Comparison of ENCODE assay signal across 8 cellular contexts in the genomic region with DNA sequence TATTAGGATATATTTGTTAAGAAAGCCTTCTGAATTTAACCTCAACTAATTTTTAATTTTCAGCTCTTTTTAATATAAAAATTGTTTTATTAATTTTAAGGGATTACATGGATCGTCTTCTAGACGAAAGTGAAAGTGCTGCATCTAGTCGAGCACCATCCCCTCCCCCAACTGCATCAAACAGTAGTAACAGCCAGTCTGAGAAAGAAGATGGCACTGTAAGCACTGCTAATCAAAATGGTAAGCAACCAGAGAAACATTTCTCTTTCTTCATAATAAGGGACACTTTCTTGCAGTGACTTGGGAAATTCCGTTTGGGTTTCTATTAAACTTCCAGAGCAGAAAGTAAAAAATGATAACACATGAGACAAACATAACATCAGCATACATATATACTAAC. TPM values are rescaled to one million over a fixed set of nuclear protein-coding genes. Genes with fewer than 3 reads are reported as not detected.
A peak's percentile ranks its signal among the peaks of the same experiment; 100 is the strongest.
DNase-seq lines count a peak whose midpoint lies in the region; ATAC-seq lines count a peak whose summit lies in the region.

No MANE protein-coding gene starts in this region.

- intact Hi-C loops in CD4-positive, alpha-beta memory T cell (cut with micrococcal nuclease) = loop anchor here (2.0 to 5.0 kb wide), 4 partner anchors 19 to 521 kb away; no protein-coding TSS in a partner anchor
- intact Hi-C loops in posterior cingulate gyrus (cut with DNase I) = loop anchor here (10.0 kb wide), 1 partner anchor 47 kb away; no protein-coding TSS in a partner anchor

- H3K4me3 Mint-ChIP-seq in CD4-positive, alpha-beta memory T cell = peak overlapping the region; percentile 2 to 80 (median 72)
- peak overlapping the region; percentile 67 for H3K4me3 Mint-ChIP-seq in T-helper 17 cell

- H3K9me3 ChIP-seq in CD4-positive, alpha-beta memory T cell (ENCODE audit: control insufficient read depth in 1 of 2, low read length in 2 of 2) = no peaks in the 10 kb centered on the region
- H3K9me3 ChIP-seq in T-helper 17 cell (ENCODE audit: control insufficient read depth, low read length, poor library complexity, severe bottlenecking) = no peaks in the 10 kb centered on the region

- peak; percentile 55 to 72 (median 67) for DNase-seq in CD4-positive, alpha-beta memory T cell
- DNase-seq in T-helper 17 cell (peak in 2 of 3 donors; percentile 7 to 10), posterior cingulate gyrus (peak in 7 of 10 donors; percentile 22 to 84 (median 48)), iPS-NIHi7 (ENCODE audit: extremely low spot score) (no peak), mesendoderm (no peak), iPS-NIHi11 (ENCODE audit: low spot score) (no peak), HPDE6-E6E7 (ENCODE audit: extremely low spot score) (no peak)
- peak; percentile 29 for DNase-seq in effector CD4-positive, alpha-beta T cell

- H2BK5ac ChIP-seq in mesendoderm (ENCODE audit: low read length) = no peak overlapping the region

- no peak overlapping the region for H4K8ac ChIP-seq in mesendoderm (ENCODE audit: low read depth, low read length)

- H4K5ac ChIP-seq in mesendoderm (ENCODE audit: low read length) = no peak overlapping the region

- CTCF ChIA-PET in CD4-positive, alpha-beta memory T cell (lab: Charles Lee; ENCODE audit: partially characterized antibody) = interaction anchor here (0.6 to 1.5 kb wide), 10 partner anchors 14 to 520 kb away, joined by 3 to 9 read pairs (median 4); no protein-coding TSS in a partner anchor

- no peaks in the 10 kb centered on the region for H3K79me2 ChIP-seq in mesendoderm (ENCODE audit: control insufficient read depth, insufficient read depth, low read length)

- no peaks in the 10 kb centered on the region for H3K27me3 ChIP-seq in CD4-positive, alpha-beta memory T cell (ENCODE audit: insufficient read depth, low read length)
- no peaks in the 10 kb centered on the region for H3K27me3 ChIP-seq in mesendoderm (ENCODE audit: insufficient read depth, low read length, poor library complexity)

- peaks cover 36% of the 10 kb centered on the region for H3K36me3 ChIP-seq in CD4-positive, alpha-beta memory T cell (ENCODE audit: insufficient read depth, low read length)
- H3K36me3 ChIP-seq in mesendoderm (ENCODE audit: control insufficient read depth, insufficient read depth, low read length) = peaks cover 3% of the 10 kb centered on the region

- POLR2A ChIA-PET in CD4-positive, alpha-beta memory T cell (lab: Charles Lee; ENCODE audit: partially characterized antibody) = interaction anchor here (0.7 to 2.1 kb wide), 5 partner anchors 8 to 72 kb away, joined by 3 to 16 read pairs (median 7); a partner anchor contains a TSS

- H3K4ac ChIP-seq in mesendoderm (ENCODE audit: low read depth, low read length) = no peak overlapping the region

- H3K4me1 ChIP-seq in CD4-positive, alpha-beta memory T cell (ENCODE audit: insufficient read depth, low read length) = peaks cover 25% of the 10 kb centered on the region
- no peaks in the 10 kb centered on the region for H3K4me1 ChIP-seq in mesendoderm (ENCODE audit: control insufficient read depth, low read depth, low read length)

- no peak overlapping the region for H2AK5ac ChIP-seq in mesendoderm (ENCODE audit: low read length)

- H2BK120ac ChIP-seq in mesendoderm (ENCODE audit: low read depth, low read length) = no peak overlapping the region

- no peaks in the 10 kb centered on the region for H3K9me3 Mint-ChIP-seq in CD4-positive, alpha-beta memory T cell

- no peak overlapping the region for H3K9ac ChIP-seq in mesendoderm (ENCODE audit: low read length)

- no peak overlapping the region for H3K23ac ChIP-seq in mesendoderm (ENCODE audit: low read length)

- no peak overlapping the region for H3K4me2 ChIP-seq in mesendoderm (ENCODE audit: low read length)

- peak overlapping the region; percentile 61 for H3K27ac ChIP-seq in CD4-positive, alpha-beta memory T cell (ENCODE audit: low read depth, low read length)
- no peak overlapping the region for H3K27ac ChIP-seq in mesendoderm (ENCODE audit: low read depth, low read length)

- H3K36me3 Mint-ChIP-seq in CD4-positive, alpha-beta memory T cell = peaks cover 26 to 60% of the 10 kb centered on the region in 2 donors
- H3K36me3 Mint-ChIP-seq in T-helper 17 cell (ENCODE audit: low read depth) = peaks cover 4% of the 10 kb centered on the region

- peak overlapping the region; percentile 53 to 94 (median 77) for H3K27ac Mint-ChIP-seq in CD4-positive, alpha-beta memory T cell
- peak overlapping the region; percentile 89 for H3K27ac Mint-ChIP-seq in T-helper 17 cell

- H2BK15ac ChIP-seq in mesendoderm (replicated peaks; ENCODE audit: low read depth) = no peak overlapping the region

- peak; percentile 83 for ATAC-seq in T-helper 17 cell

- H3K79me1 ChIP-seq in mesendoderm (ENCODE audit: low read length) = no peaks in the 10 kb centered on the region

- peaks cover 20 to 37% (median 22%) of the 10 kb centered on the region in 4 donors for H3K4me1 Mint-ChIP-seq in CD4-positive, alpha-beta memory T cell
- peaks cover 17% of the 10 kb centered on the region for H3K4me1 Mint-ChIP-seq in T-helper 17 cell

- no peaks in the 10 kb centered on the region for H3K27me3 Mint-ChIP-seq in CD4-positive, alpha-beta memory T cell
- H3K27me3 Mint-ChIP-seq in T-helper 17 cell = no peaks in the 10 kb centered on the region

- no peak overlapping the region for H3K56ac ChIP-seq in mesendoderm (ENCODE audit: low read length)

- WGBS in mesendoderm (ENCODE audit: extremely low coverage, insufficient coverage, low lambda C conversion rate) = no CpG with 5 or more reads among the region's 4 CpGs

- no peak overlapping the region for H3K18ac ChIP-seq in mesendoderm (ENCODE audit: low read length)

- H3K4me3 ChIP-seq in CD4-positive, alpha-beta memory T cell (ENCODE audit: low read length in 2 of 2) = peak overlapping the region in 1 of 2 donors; percentile 9
- H3K4me3 ChIP-seq in mesendoderm (ENCODE audit: low read length) = no peak overlapping the region

RNA-seq across cellular contexts. Expression of a gene that starts 56.9 kb away (rescaled TPM):
- total RNA-seq in CD4-positive, alpha-beta memory T cell = 10 to 100 TPM; 77.0 to 81.3 TPM
- 10 to 100 TPM; 25.5 to 41.3 TPM for polyA plus RNA-seq in CD4-positive, alpha-beta memory T cell
- total RNA-seq in T-helper 17 cell = 10 to 100 TPM; 82.4 to 90.5 TPM
- polyA plus RNA-seq in mesendoderm (2013, experiment 1 of 2) = 15.1 TPM
- polyA plus RNA-seq in mesendoderm (2013, experiment 2 of 2) = 15.0 TPM

RNA-seq across cellular contexts. Expression of a gene that starts 57.0 kb away (rescaled TPM):
- 10 to 100 TPM in 1 of 2 experiments, 1 to 10 TPM in 1; 7.9 to 11.4 TPM for total RNA-seq in CD4-positive, alpha-beta memory T cell
- polyA plus RNA-seq in CD4-positive, alpha-beta memory T cell = 1 to 10 TPM; 1.3 to 2.1 TPM
- 1 to 10 TPM; 5.2 to 7.2 TPM for total RNA-seq in T-helper 17 cell
- polyA plus RNA-seq in mesendoderm (2013, experiment 1 of 2) = 0.34 TPM
- polyA plus RNA-seq in mesendoderm (2013, experiment 2 of 2) = 0.34 TPM

Comparison
In these comparisons a context has a peak if more than half of its experiments do, and no peak if none do; other contexts are left out.
1. DNase-seq: peak in CD4-positive, alpha-beta memory T cell (5 of 5), T-helper 17 cell (2 of 3), effector CD4-positive, alpha-beta T cell (single experiment) and posterior cingulate gyrus (7 of 10); none in iPS-NIHi7 (single experiment), mesendoderm (single experiment), iPS-NIHi11 (single experiment) and HPDE6-E6E7 (single experiment).